In genomic region chr4:11585506-11585905, GRCh38 we compare ENCODE assay signal across 14 cellular contexts.
A peak's percentile ranks its signal among the peaks of the same experiment; 100 is the strongest.
DNase-seq lines count a peak whose midpoint lies in the region; ATAC-seq lines count a peak whose summit lies in the region.
"Had no signal": no experiment of that assay in that cellular context is flagged by ENCODE, and none has a peak within 500 bp of the region (broad histone marks: within the 10 kb centered on the region; RNA-seq: fewer than 3 reads in every experiment).

No MANE protein-coding gene starts in this region.

- intact Hi-C loops in CD4-positive, alpha-beta memory T cell (cut with micrococcal nuclease) = no loop called here

- no peak overlapping the region for H3K27ac ChIP-seq in CD4-positive, alpha-beta memory T cell (ENCODE audit: low read depth, low read length)

- POLR2A ChIA-PET in CD4-positive, alpha-beta memory T cell (lab: Charles Lee; ENCODE audit: partially characterized antibody) = no interaction called here

- H3K27me3 Mint-ChIP-seq in CD4-positive, alpha-beta memory T cell = peaks cover 2 to 6% of the 10 kb centered on the region in 2 donors
- H3K27me3 Mint-ChIP-seq: progenitor cell of endocrine pancreas had no signal

- ATAC-seq in GM21423 (IDR thresholded peaks at IDR 0.05; ENCODE audit: unreplicated experiment) = no peak
- ATAC-seq: stimulated activated memory B cell treated with anti-CD40 and anti-IgM and Interleukin-4, amounts not matched to agents 10 μg/mL and 1 μg/mL and 100 μg/mL, for 72 hours had no signal

- peak; percentile 65 for DNase-seq in COLO668 (lab: John Stamatoyannopoulos, UW; ENCODE audit: unreplicated experiment)
- peak; percentile 51 for DNase-seq in NCI-H146 (lab: John Stamatoyannopoulos, UW)
- peak; percentile 41 for DNase-seq in SW480 (ENCODE audit: low spot score)
- DNase-seq in kidney glomerular epithelial cell (lab: John Stamatoyannopoulos, UW) = peak; percentile 67
- no peak for DNase-seq in CD4-positive, alpha-beta memory T cell
- no peak for DNase-seq in HUDEP-2 (lab: John Stamatoyannopoulos, UW; ENCODE audit: unreplicated experiment in 76 of 76)
- no peak for DNase-seq in stimulated activated CD8-positive, alpha-beta memory T cell treated with anti-CD3 and anti-CD28 coated beads, Interleukin-4, amount 100 ng/mL, for 48 hours
- DNase-seq: activated naive CD4-positive, alpha-beta T cell treated with Interleukin-2 at 50 U/mL for 16 hours; EL; stimulated activated CD4-positive, alpha-beta T cell treated with anti-CD3 and anti-CD28 coated beads, Interleukin-2, amount 100 ng/mL, for 48 hours; T-helper 2 cell had no signal

- no peaks in the 10 kb centered on the region for H3K27me3 ChIP-seq in CD4-positive, alpha-beta memory T cell (ENCODE audit: insufficient read depth, low read length)

- no peak overlapping the region for H3K4me3 Mint-ChIP-seq in CD4-positive, alpha-beta memory T cell
- H3K4me3 Mint-ChIP-seq: stimulated activated memory B cell treated with anti-CD40 and anti-IgM and Interleukin-4, amounts not matched to agents 10 μg/mL and 1 μg/mL and 100 μg/mL, for 72 hours had no signal

- H3K4me3 ChIP-seq in CD4-positive, alpha-beta memory T cell (ENCODE audit: low read length in 2 of 2) = no peak overlapping the region

- H3K27ac Mint-ChIP-seq in CD4-positive, alpha-beta memory T cell = no peak overlapping the region
- H3K27ac Mint-ChIP-seq: progenitor cell of endocrine pancreas; stimulated activated memory B cell treated with anti-CD40 and anti-IgM and Interleukin-4, amounts not matched to agents 10 μg/mL and 1 μg/mL and 100 μg/mL, for 72 hours had no signal

- H3K9me3 ChIP-seq in CD4-positive, alpha-beta memory T cell (ENCODE audit: control insufficient read depth in 1 of 2, low read length in 2 of 2) = no peaks in the 10 kb centered on the region

- no peaks in the 10 kb centered on the region for H3K4me1 ChIP-seq in CD4-positive, alpha-beta memory T cell (ENCODE audit: insufficient read depth, low read length)

- H3K36me3 ChIP-seq in CD4-positive, alpha-beta memory T cell (ENCODE audit: insufficient read depth, low read length) = no peaks in the 10 kb centered on the region

- CTCF ChIA-PET in CD4-positive, alpha-beta memory T cell (lab: Charles Lee; ENCODE audit: partially characterized antibody) = no interaction called here

- H3K36me3 Mint-ChIP-seq in CD4-positive, alpha-beta memory T cell = no peaks in the 10 kb centered on the region

- peaks cover 0 to 3% (median 0%) of the 10 kb centered on the region in 4 donors for H3K4me1 Mint-ChIP-seq in CD4-positive, alpha-beta memory T cell
- H3K4me1 Mint-ChIP-seq: stimulated activated memory B cell treated with anti-CD40 and anti-IgM and Interleukin-4, amounts not matched to agents 10 μg/mL and 1 μg/mL and 100 μg/mL, for 72 hours had no signal

- H3K9me3 Mint-ChIP-seq in CD4-positive, alpha-beta memory T cell = peaks cover 0 to 13% (median 8%) of the 10 kb centered on the region in 8 donors

Comparison
In these comparisons a context has a peak if more than half of its experiments do, and no peak if none do; other contexts are left out.
1. DNase-seq: peak in COLO668 (single experiment), NCI-H146 (single experiment), SW480 (single experiment) and kidney glomerular epithelial cell (single experiment); none in CD4-positive, alpha-beta memory T cell (0 of 5), HUDEP-2 (0 of 76) and stimulated activated CD8-positive, alpha-beta memory T cell treated with anti-CD3 and anti-CD28 coated beads, Interleukin-4, amount 100 ng/mL, for 48 hours (single experiment).